Comparison of ENCODE assay signal across 12 cellular contexts in the genomic region with DNA sequence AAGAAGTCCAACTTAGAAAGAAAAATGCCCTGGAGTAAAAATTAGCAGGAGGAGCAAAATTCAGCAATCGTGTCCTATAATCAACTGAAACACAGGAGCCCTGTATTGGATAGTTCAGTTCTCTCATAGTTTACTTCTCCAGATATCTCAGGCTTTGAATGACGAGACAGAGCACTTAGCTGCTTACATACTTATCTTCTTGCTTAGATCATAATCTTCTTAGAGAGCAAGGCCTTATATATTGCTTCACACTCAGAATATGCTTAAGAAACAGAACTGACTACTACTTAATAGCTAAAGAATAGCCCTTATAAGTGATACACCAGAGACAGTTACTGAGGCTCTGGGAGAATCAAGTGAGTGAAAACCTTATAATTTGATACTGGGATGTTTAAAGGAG.
"Had no signal": no experiment of that assay in that cellular context is flagged by ENCODE, and none has a peak within 500 bp of the region (broad histone marks: within the 10 kb centered on the region; RNA-seq: fewer than 3 reads in every experiment).

No MANE protein-coding gene starts in this region.

- DNase-seq: activated naive CD8-positive, alpha-beta T cell treated with anti-CD3 and anti-CD28 coated beads, Interleukin-2, amount 10 ng/mL, durations not matched to agents 7 days and 5 days; activated T-cell treated with anti-CD3 and anti-CD28 coated beads, Interleukin-2, amount 50 U/mL, for 1 hour; aorta; right lobe of liver had no signal

- H3K4me1 Mint-ChIP-seq: naive thymus-derived CD8-positive, alpha-beta T cell; stimulated activated naive CD8-positive, alpha-beta T cell treated with anti-CD3 and anti-CD28 coated beads, Interleukin-15, amount 100 ng/mL, for 72 hours had no signal

- H3K4me3 Mint-ChIP-seq: activated CD4-positive, alpha-beta memory T cell treated with anti-CD3 and anti-CD28 coated beads for 36 hours; activated naive CD8-positive, alpha-beta T cell treated with anti-CD3 and anti-CD28 coated beads, Interleukin-2, amount 10 ng/mL, durations not matched to agents 7 days and 5 days; effector memory CD8-positive, alpha-beta T cell; naive thymus-derived CD8-positive, alpha-beta T cell; stimulated activated naive CD8-positive, alpha-beta T cell treated with anti-CD3 and anti-CD28 coated beads, Interleukin-15, amount 100 ng/mL, for 72 hours had no signal

- H3K9me3 Mint-ChIP-seq: activated CD4-positive, alpha-beta memory T cell treated with anti-CD3 and anti-CD28 coated beads for 36 hours; activated naive CD8-positive, alpha-beta T cell treated with anti-CD3 and anti-CD28 coated beads, Interleukin-2, amount 10 ng/mL, durations not matched to agents 7 days and 5 days; activated T-helper 2 cell treated with anti-CD3 and anti-CD28 coated beads, Interferon-gamma antibody, Interleukin-2, Interleukin-4, amounts not matched to agents 10 μg/mL and 5 μg/mL and 100 μg/mL, durations not matched to agents 14 hours and 24 hours and 36 hours; effector memory CD8-positive, alpha-beta T cell; naive thymus-derived CD8-positive, alpha-beta T cell; stimulated activated naive CD8-positive, alpha-beta T cell treated with anti-CD3 and anti-CD28 coated beads, Interleukin-15, amount 100 ng/mL, for 72 hours had no signal

- H3K9me3 ChIP-seq: pancreas, right lobe of liver had no signal

- ATAC-seq: effector memory CD8-positive, alpha-beta T cell had no signal

- H3K4me1 ChIP-seq: pancreas had no signal

- H3K27me3 ChIP-seq: pancreas, right lobe of liver had no signal

- H3K27ac ChIP-seq: pancreas, right lobe of liver had no signal

- H3K27me3 Mint-ChIP-seq: activated CD4-positive, alpha-beta memory T cell treated with anti-CD3 and anti-CD28 coated beads for 36 hours; activated naive CD8-positive, alpha-beta T cell treated with anti-CD3 and anti-CD28 coated beads, Interleukin-2, amount 10 ng/mL, durations not matched to agents 7 days and 5 days; effector memory CD8-positive, alpha-beta T cell; naive thymus-derived CD8-positive, alpha-beta T cell; stimulated activated naive CD8-positive, alpha-beta T cell treated with anti-CD3 and anti-CD28 coated beads, Interleukin-15, amount 100 ng/mL, for 72 hours had no signal

- FAIRE-seq: bronchial epithelial cell, pancreas, small intestine had no signal

- H3K4me3 ChIP-seq: pancreas, right lobe of liver had no signal

- H3K27ac Mint-ChIP-seq: activated CD4-positive, alpha-beta memory T cell treated with anti-CD3 and anti-CD28 coated beads for 36 hours; activated naive CD8-positive, alpha-beta T cell treated with anti-CD3 and anti-CD28 coated beads, Interleukin-2, amount 10 ng/mL, durations not matched to agents 7 days and 5 days; activated T-helper 2 cell treated with anti-CD3 and anti-CD28 coated beads, Interferon-gamma antibody, Interleukin-2, Interleukin-4, amounts not matched to agents 10 μg/mL and 5 μg/mL and 100 μg/mL, durations not matched to agents 14 hours and 24 hours and 36 hours; effector memory CD8-positive, alpha-beta T cell; stimulated activated naive CD8-positive, alpha-beta T cell treated with anti-CD3 and anti-CD28 coated beads, Interleukin-15, amount 100 ng/mL, for 72 hours had no signal
